In the genomic region with DNA sequence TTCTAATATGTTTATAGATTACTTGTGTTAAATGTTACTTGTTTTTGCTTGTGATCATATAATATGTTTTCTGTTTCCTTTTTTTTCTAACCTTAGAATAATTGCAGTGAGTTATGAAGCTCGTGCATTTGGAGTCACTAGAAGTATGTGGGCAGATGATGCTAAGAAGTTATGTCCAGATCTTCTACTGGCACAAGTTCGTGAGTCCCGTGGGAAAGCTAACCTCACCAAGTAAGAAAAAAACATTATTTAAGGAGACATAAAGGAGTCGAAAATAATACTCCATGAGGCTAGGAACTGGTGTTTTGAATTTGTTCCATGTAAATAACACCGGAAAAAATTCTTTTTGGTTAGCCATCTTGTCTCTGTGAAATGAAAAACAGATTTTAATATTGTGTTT, we compare ENCODE assay signal across 16 cellular contexts. TPM values are rescaled to one million over a fixed set of nuclear protein-coding genes. Genes with fewer than 3 reads are reported as not detected.
DNase-seq lines count a peak whose midpoint lies in the region; ATAC-seq and TF ChIP-seq lines count a peak whose summit lies in the region.
"Had no signal": no experiment of that assay in that cellular context is flagged by ENCODE, and none has a peak within 500 bp of the region (broad histone marks: within the 10 kb centered on the region; RNA-seq: fewer than 3 reads in every experiment).

No MANE protein-coding gene starts in this region.

- no peaks in the 10 kb centered on the region for H4K20me1 ChIP-seq in hepatocyte (ENCODE audit: insufficient read depth, poor library complexity, severe bottlenecking)

- WGBS in hepatocyte (ENCODE audit: low lambda C conversion rate, missing lambda C conversion rate), result 88% methylated on average over 5 of the region's 5 CpGs

- no peak for TF ChIP-seq CTCF in nephron progenitor cell (IDR thresholded peaks at IDR 0.05)
- no peak for TF ChIP-seq CTCF in hepatocyte (IDR thresholded peaks at IDR 0.05; ENCODE audit: poor library complexity)

- H3K36me3 Mint-ChIP-seq in activated naive CD4-positive, alpha-beta T cell treated with anti-CD3 and anti-CD28 coated beads, Interleukin-2, amount 10 ng/mL, durations not matched to agents 7 days and 5 days, result peaks cover 67% of the 10 kb centered on the region
- peaks cover 43% of the 10 kb centered on the region for H3K36me3 Mint-ChIP-seq in activated naive CD4-positive, alpha-beta T cell treated with anti-CD3 and anti-CD28 coated beads for 36 hours (ENCODE audit: low read depth)
- peaks cover 43% of the 10 kb centered on the region for H3K36me3 Mint-ChIP-seq in activated naive CD8-positive, alpha-beta T cell treated with anti-CD3 and anti-CD28 coated beads, Interleukin-2, amount 50 U/mL, for 24 hours (ENCODE audit: low read depth)
- peaks cover 78% of the 10 kb centered on the region for H3K36me3 Mint-ChIP-seq in nephron progenitor cell (ENCODE audit: low read depth)

- H3K9me3 ChIP-seq in hepatocyte (ENCODE audit: low read depth), result no peaks in the 10 kb centered on the region

- H3K27me3 ChIP-seq in hepatocyte, result no peaks in the 10 kb centered on the region

- CTCF ChIA-PET in activated naive CD4-positive, alpha-beta T cell treated with anti-CD3 and anti-CD28 coated beads, Interleukin-2, amount 10 ng/mL, durations not matched to agents 7 days and 5 days (lab: Charles Lee), result interaction anchor here (1.0 kb wide), 1 partner anchor 25 kb away, joined by 5 read pairs; no protein-coding TSS in a partner anchor
- CTCF ChIA-PET in activated naive CD4-positive, alpha-beta T cell treated with anti-CD3 and anti-CD28 coated beads for 36 hours (lab: Charles Lee), result interaction anchor here (0.5 to 0.8 kb wide), 2 partner anchors 23 to 248 kb away, joined by 3 read pairs; no protein-coding TSS in a partner anchor

- peaks cover 6% of the 10 kb centered on the region for H3K4me1 ChIP-seq in hepatocyte (ENCODE audit: insufficient read depth)

- H3K36me3 ChIP-seq in hepatocyte (replicated peaks; ENCODE audit: insufficient read depth, low read depth), result no peaks in the 10 kb centered on the region

- no peaks in the 10 kb centered on the region for H3K27me3 Mint-ChIP-seq in activated naive CD4-positive, alpha-beta T cell treated with anti-CD3 and anti-CD28 coated beads, Interleukin-2, amount 10 ng/mL, durations not matched to agents 7 days and 5 days
- H3K27me3 Mint-ChIP-seq in activated naive CD4-positive, alpha-beta T cell treated with anti-CD3 and anti-CD28 coated beads for 36 hours (ENCODE audit: low read depth), result no peaks in the 10 kb centered on the region
- no peaks in the 10 kb centered on the region for H3K27me3 Mint-ChIP-seq in activated naive CD8-positive, alpha-beta T cell treated with anti-CD3 and anti-CD28 coated beads, Interleukin-2, amount 50 U/mL, for 24 hours
- H3K27me3 Mint-ChIP-seq in nephron progenitor cell (ENCODE audit: low read depth, poor library complexity), result no peaks in the 10 kb centered on the region

- no peaks in the 10 kb centered on the region for H3K9me3 Mint-ChIP-seq in activated naive CD4-positive, alpha-beta T cell treated with anti-CD3 and anti-CD28 coated beads, Interleukin-2, amount 10 ng/mL, durations not matched to agents 7 days and 5 days
- no peaks in the 10 kb centered on the region for H3K9me3 Mint-ChIP-seq in activated naive CD4-positive, alpha-beta T cell treated with anti-CD3 and anti-CD28 coated beads for 36 hours
- H3K9me3 Mint-ChIP-seq in activated naive CD8-positive, alpha-beta T cell treated with anti-CD3 and anti-CD28 coated beads, Interleukin-2, amount 50 U/mL, for 24 hours, result no peaks in the 10 kb centered on the region
- H3K9me3 Mint-ChIP-seq in nephron progenitor cell, result peaks cover 20% of the 10 kb centered on the region

- no peak overlapping the region for H3K4me3 Mint-ChIP-seq in activated naive CD4-positive, alpha-beta T cell treated with anti-CD3 and anti-CD28 coated beads, Interleukin-2, amount 10 ng/mL, durations not matched to agents 7 days and 5 days
- no peak overlapping the region for H3K4me3 Mint-ChIP-seq in activated naive CD4-positive, alpha-beta T cell treated with anti-CD3 and anti-CD28 coated beads for 36 hours
- no peak overlapping the region for H3K4me3 Mint-ChIP-seq in activated naive CD8-positive, alpha-beta T cell treated with anti-CD3 and anti-CD28 coated beads, Interleukin-2, amount 50 U/mL, for 24 hours
- H3K4me3 Mint-ChIP-seq in nephron progenitor cell, result no peak overlapping the region

- H3K27ac ChIP-seq in hepatocyte, result no peak overlapping the region

- no peak for ATAC-seq in activated naive CD8-positive, alpha-beta T cell treated with anti-CD3 and anti-CD28 coated beads, Interleukin-2, amount 50 U/mL, for 24 hours

- peak overlapping the region; percentile 75 for H3K27ac Mint-ChIP-seq in activated naive CD4-positive, alpha-beta T cell treated with anti-CD3 and anti-CD28 coated beads, Interleukin-2, amount 10 ng/mL, durations not matched to agents 7 days and 5 days
- no peak overlapping the region for H3K27ac Mint-ChIP-seq in activated naive CD4-positive, alpha-beta T cell treated with anti-CD3 and anti-CD28 coated beads for 36 hours
- H3K27ac Mint-ChIP-seq in activated naive CD8-positive, alpha-beta T cell treated with anti-CD3 and anti-CD28 coated beads, Interleukin-2, amount 50 U/mL, for 24 hours, result peak overlapping the region; percentile 29
- peak overlapping the region; percentile 10 for H3K27ac Mint-ChIP-seq in nephron progenitor cell

- no peak for DNase-seq in activated naive CD4-positive, alpha-beta T cell treated with anti-CD3 and anti-CD28 coated beads, Interleukin-2, amount 10 ng/mL, durations not matched to agents 7 days and 5 days
- DNase-seq in activated naive CD4-positive, alpha-beta T cell treated with anti-CD3 and anti-CD28 coated beads for 36 hours, result no peak
- peak; percentile 26 for DNase-seq in EH (ENCODE audit: low read depth)
- DNase-seq in activated naive CD8-positive, alpha-beta T cell treated with anti-CD3 and anti-CD28 coated beads, Interleukin-2, amount 50 U/mL, for 24 hours, result no peak
- no peak for DNase-seq in nephron progenitor cell
- no peak for DNase-seq in NK-92 treated with Interleukin-12 subunit alpha and Interleukin-12 subunit beta, amount 100 ng/mL, for 24 hours (lab: John Stamatoyannopoulos, UW)
- DNase-seq in NCI-H2227 treated with DMSO at 0.1 percent for 48 hours (lab: John Stamatoyannopoulos, UW), result no peak
- DNase-seq in hepatocyte (ENCODE audit: low spot score), result no peak
- DNase-seq: EL, H7, IMR-90, Kasumi-1, NCI-H1417, NCI-H1930, NCI-H2171, SHP77 treated with DMSO at 0.1 percent for 48 hours had no signal

- H3K4me2 ChIP-seq in hepatocyte, result no peak overlapping the region

- H3K9me2 ChIP-seq in hepatocyte (replicated peaks; ENCODE audit: insufficient read depth), result no peaks in the 10 kb centered on the region

- peaks cover 69% of the 10 kb centered on the region for H3K4me1 Mint-ChIP-seq in activated naive CD4-positive, alpha-beta T cell treated with anti-CD3 and anti-CD28 coated beads, Interleukin-2, amount 10 ng/mL, durations not matched to agents 7 days and 5 days
- H3K4me1 Mint-ChIP-seq in activated naive CD4-positive, alpha-beta T cell treated with anti-CD3 and anti-CD28 coated beads for 36 hours (ENCODE audit: low read depth), result peaks cover 25% of the 10 kb centered on the region
- peaks cover 37% of the 10 kb centered on the region for H3K4me1 Mint-ChIP-seq in activated naive CD8-positive, alpha-beta T cell treated with anti-CD3 and anti-CD28 coated beads, Interleukin-2, amount 50 U/mL, for 24 hours
- peaks cover 21% of the 10 kb centered on the region for H3K4me1 Mint-ChIP-seq in nephron progenitor cell

- H3K79me2 ChIP-seq in hepatocyte, result peaks cover 23% of the 10 kb centered on the region

- H2AFZ ChIP-seq in hepatocyte, result no peak overlapping the region

- H3K4me3 ChIP-seq in hepatocyte, result no peak overlapping the region

- intact Hi-C loops in activated naive CD4-positive, alpha-beta T cell treated with anti-CD3 and anti-CD28 coated beads for 36 hours (cut with micrococcal nuclease), result no loop called here

RNA-seq across cellular contexts. Expression of a gene that starts 6.9 kb away (rescaled TPM):
- 10 to 100 TPM; 63.3 to 68.6 TPM for total RNA-seq in activated naive CD4-positive, alpha-beta T cell treated with anti-CD3 and anti-CD28 coated beads for 36 hours
- 7.4 and 8.9 TPM in 2 replicates for total RNA-seq in hepatocyte
- 5.0 and 5.1 TPM in 2 replicates for polyA plus RNA-seq in hepatocyte

RNA-seq across cellular contexts. Expression of a gene that starts 7.1 kb away (rescaled TPM):
- 10 to 100 TPM; 74.9 to 93.2 TPM for total RNA-seq in activated naive CD4-positive, alpha-beta T cell treated with anti-CD3 and anti-CD28 coated beads for 36 hours
- total RNA-seq in hepatocyte, result 21.4 and 23.4 TPM in 2 replicates
- polyA plus RNA-seq in hepatocyte, result 12.0 and 16.2 TPM in 2 replicates

RNA-seq across cellular contexts. Expression of a gene that starts 46.2 kb away (rescaled TPM):
- total RNA-seq in activated naive CD4-positive, alpha-beta T cell treated with anti-CD3 and anti-CD28 coated beads for 36 hours, result 10 to 100 TPM; 54.5 to 57.5 TPM
- 42.9 and 59.5 TPM in 2 replicates for total RNA-seq in hepatocyte
- 21.9 and 28.7 TPM in 2 replicates for polyA plus RNA-seq in hepatocyte

RNA-seq across cellular contexts. Expression of a gene that starts 52.7 kb away (rescaled TPM):
- 10 to 100 TPM; 19.8 to 22.7 TPM for total RNA-seq in activated naive CD4-positive, alpha-beta T cell treated with anti-CD3 and anti-CD28 coated beads for 36 hours
- 36.3 and 47.6 TPM in 2 replicates for total RNA-seq in hepatocyte
- polyA plus RNA-seq in hepatocyte, result 32.1 and 43.8 TPM in 2 replicates
